In the genomic region with DNA sequence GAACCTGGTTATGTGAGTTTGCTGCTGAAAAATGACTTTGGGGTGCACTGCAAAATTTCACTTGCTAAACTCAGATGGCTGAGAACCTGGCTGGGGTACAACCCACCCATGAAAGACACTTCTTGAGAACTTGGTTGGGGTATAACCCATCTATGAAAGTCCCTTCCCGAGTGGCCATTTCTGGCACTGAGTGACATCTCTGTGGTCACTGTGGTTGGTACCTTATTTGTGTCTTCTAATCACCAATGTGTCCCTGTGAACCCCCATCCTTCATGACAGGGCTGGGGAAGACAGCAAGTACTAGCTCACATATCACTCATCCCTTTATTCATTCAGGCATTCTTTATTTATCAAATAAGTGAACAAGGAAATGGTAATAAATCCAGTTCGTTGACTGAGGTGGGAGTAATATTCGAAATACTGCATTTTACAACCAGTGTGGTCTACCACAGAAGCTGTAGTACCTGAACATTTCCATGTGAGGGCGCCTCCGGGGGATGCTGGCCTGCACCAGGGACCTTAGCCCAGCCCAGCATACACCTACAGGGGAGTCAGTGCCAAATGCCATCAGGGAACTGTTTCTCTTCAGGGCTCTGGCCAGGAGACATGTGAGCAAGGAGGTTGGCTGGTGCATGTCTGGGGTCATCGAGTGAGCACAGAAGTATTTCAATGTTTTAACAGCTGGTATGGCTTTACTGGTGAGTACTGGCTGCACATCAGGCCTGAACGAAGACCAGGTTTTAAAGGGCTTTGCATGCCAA, we compare ENCODE assay signal across 9 cellular contexts.
A peak's percentile ranks its signal among the peaks of the same experiment; 100 is the strongest.
DNase-seq lines count a peak whose midpoint lies in the region; ATAC-seq and TF ChIP-seq lines count a peak whose summit lies in the region.
"Had no signal": no experiment of that assay in that cellular context is flagged by ENCODE, and none has a peak within 500 bp of the region (broad histone marks: within the 10 kb centered on the region; RNA-seq: fewer than 3 reads in every experiment).

No MANE protein-coding gene starts in this region.

- no peaks in the 10 kb centered on the region for H3K9me3 ChIP-seq in IMR-90 (ENCODE audit: control insufficient read depth, insufficient read depth, low read length)

- no peak overlapping the region for H3K4me3 ChIP-seq in IMR-90 (ENCODE audit: insufficient read depth, low read depth, low read length)
- no peak overlapping the region for H3K4me3 ChIP-seq in brain microvascular endothelial cell (ENCODE audit: low read depth, low read length)
- H3K4me3 ChIP-seq in retinal pigment epithelial cell (ENCODE audit: low read length), result no peak overlapping the region
- H3K4me3 ChIP-seq: BLaER1 treated with 17β-estradiol and CSF1 and Interleukin-3, amounts not matched to agents 10 nM and 100 nM had no signal

- BruUV-seq in IMR-90 (replicated peaks; lab: Mats Ljungman, UMichigan), result no TSS peak

- no peak overlapping the region for H2BK5ac ChIP-seq in IMR-90 (ENCODE audit: low read depth, low read length, poor library complexity, severe bottlenecking)

- no peaks in the 10 kb centered on the region for H3K9me1 ChIP-seq in IMR-90 (ENCODE audit: insufficient read depth, low read length)

- H3K27ac ChIP-seq in IMR-90 (ENCODE audit: insufficient read depth, low read length) (no peak overlapping the region), brain microvascular endothelial cell (no peak overlapping the region)
- H3K27ac ChIP-seq: BLaER1 treated with 17β-estradiol and CSF1 and Interleukin-3, amounts not matched to agents 10 nM and 100 nM had no signal

- no peaks in the 10 kb centered on the region for H4K20me1 ChIP-seq in IMR-90 (ENCODE audit: insufficient read depth, low read length)
- H4K20me1 ChIP-seq: BLaER1 treated with 17β-estradiol and CSF1 and Interleukin-3, amounts not matched to agents 10 nM and 100 nM had no signal

- no peak overlapping the region for H3K9ac ChIP-seq in IMR-90 (ENCODE audit: low read depth, low read length)
- H3K9ac ChIP-seq: BLaER1 treated with 17β-estradiol and CSF1 and Interleukin-3, amounts not matched to agents 10 nM and 100 nM had no signal

- CTCF ChIA-PET in IMR-90 (lab: Yijun Ruan, JAX), result no interaction called here

- H2BK120ac ChIP-seq in IMR-90 (ENCODE audit: low read depth, low read length), result no peak overlapping the region

- no peak overlapping the region for H3K23ac ChIP-seq in IMR-90 (ENCODE audit: low read depth, low read length)

- TF ChIP-seq CTCF in IMR-90 (conservative IDR thresholded peaks at IDR 0.05; ENCODE audit: low read depth, low read length) (0 out of 2 replicates have a peak, but pooled peaks have one; percentile 19), brain microvascular endothelial cell (IDR thresholded peaks at IDR 0.05; ENCODE audit: low read depth, low read length, missing control alignments) (peak; percentile 51), retinal pigment epithelial cell (conservative IDR thresholded peaks at IDR 0.05; ENCODE audit: low read depth, low read length) (peak; percentile 57)

- in situ Hi-C loops in IMR-90 (cut with MboI; ENCODE audit: low sequenced_read_pairs), result no loop called here
- in situ Hi-C loops in brain microvascular endothelial cell (cut with HindIII; ENCODE audit: low pct_ligation_motif_present, low sequenced_read_pairs), result no loop called here

- intact Hi-C loops in IMR-90 (cut with micrococcal nuclease), result no loop called here

- POLR2A ChIA-PET in IMR-90 (lab: Charles Lee; ENCODE audit: unreplicated experiment), result no interaction called here

- no peak for ATAC-seq in IMR-90 (ENCODE audit: low read depth)
- ATAC-seq in GM18858 (IDR thresholded peaks at IDR 0.05; ENCODE audit: unreplicated experiment), result no peak

- H3K36me3 ChIP-seq in IMR-90 (ENCODE audit: control insufficient read depth, insufficient read depth, low read length) (no peaks in the 10 kb centered on the region), brain microvascular endothelial cell (replicated peaks) (no peaks in the 10 kb centered on the region)
- H3K36me3 ChIP-seq: BLaER1 treated with 17β-estradiol and CSF1 and Interleukin-3, amounts not matched to agents 10 nM and 100 nM had no signal

- H3K4me2 ChIP-seq in IMR-90 (ENCODE audit: low read depth, low read length), result no peak overlapping the region
- H3K4me2 ChIP-seq: BLaER1 treated with 17β-estradiol and CSF1 and Interleukin-3, amounts not matched to agents 10 nM and 100 nM had no signal

- no peak overlapping the region for H4K8ac ChIP-seq in IMR-90 (ENCODE audit: low read depth in 2 of 2, low read length in 2 of 2)

- H3K4me1 ChIP-seq in IMR-90 (ENCODE audit: control insufficient read depth, insufficient read depth, low read length), result no peaks in the 10 kb centered on the region
- H3K4me1 ChIP-seq: BLaER1 treated with 17β-estradiol and CSF1 and Interleukin-3, amounts not matched to agents 10 nM and 100 nM had no signal

- no peak overlapping the region for H3K4ac ChIP-seq in IMR-90 (ENCODE audit: low read depth, low read length)

- H2AK9ac ChIP-seq in IMR-90 (replicated peaks; ENCODE audit: low read depth, low read length, poor library complexity), result no peak overlapping the region

- no peak overlapping the region for H2AFZ ChIP-seq in IMR-90 (replicated peaks; ENCODE audit: low read length, poor library complexity)

- H3K56ac ChIP-seq in IMR-90 (ENCODE audit: extremely low read depth, insufficient read depth, low read length), result no peak overlapping the region

- 33% methylated on average over 4 of the region's 7 CpGs; no CpG with 5 or more reads in 1 of the 2 experiments for WGBS in IMR-90 (ENCODE audit: extremely low coverage in 2 of 2, insufficient read length in 1 of 2), 2 experiments

- no peak overlapping the region for H3K14ac ChIP-seq in IMR-90 (replicated peaks; ENCODE audit: low read depth, low read length)

- dilution Hi-C loops in IMR-90 (cut with HindIII; ENCODE audit: low sequenced_read_pairs, unreplicated experiment), result no loop called here

- TF ChIP-seq POLR2A in IMR-90 (IDR thresholded peaks at IDR 0.05; ENCODE audit: low read depth, low read length), result no peak

- no peaks in the 10 kb centered on the region for H3K79me1 ChIP-seq in IMR-90 (ENCODE audit: low read depth in 1 of 2, low read length in 2 of 2)

- H4K91ac ChIP-seq in IMR-90 (ENCODE audit: insufficient read depth, low read depth, low read length), result no peak overlapping the region

- H2BK15ac ChIP-seq in IMR-90 (ENCODE audit: low read depth, low read length), result no peak overlapping the region

- H3K27me3 ChIP-seq in IMR-90 (ENCODE audit: control insufficient read depth, insufficient read depth, low read length), result peaks cover 52% of the 10 kb centered on the region
- H3K27me3 ChIP-seq in brain microvascular endothelial cell (replicated peaks), result no peaks in the 10 kb centered on the region
- H3K27me3 ChIP-seq: BLaER1 treated with 17β-estradiol and CSF1 and Interleukin-3, amounts not matched to agents 10 nM and 100 nM had no signal

- H4K5ac ChIP-seq in IMR-90 (ENCODE audit: low read depth, low read length), result no peak overlapping the region

- H2BK20ac ChIP-seq in IMR-90 (ENCODE audit: low read depth, low read length), result no peak overlapping the region

- DNase-seq in NCI-H526 (lab: John Stamatoyannopoulos, UW), result peak; percentile 27 to 48
- DNase-seq in NCI-H526 treated with DMSO at 0.1 percent for 48 hours (lab: John Stamatoyannopoulos, UW), result no peak
- DNase-seq in IMR-90, result no peak
- no peak for DNase-seq in brain microvascular endothelial cell
- DNase-seq in retinal pigment epithelial cell (ENCODE audit: low read depth), result no peak
- DNase-seq in effector CD4-positive, alpha-beta T cell, result no peak
- no peak for DNase-seq in kidney glomerular epithelial cell (lab: John Stamatoyannopoulos, UW)

- TF ChIP-seq RAD21 in IMR-90 (IDR thresholded peaks at IDR 0.05; ENCODE audit: low read length), result peak; percentile 16; the same call in 1 of the 2 replicates

- H2AK5ac ChIP-seq in IMR-90 (ENCODE audit: low read depth, low read length), result no peak overlapping the region

- no peak overlapping the region for H3K18ac ChIP-seq in IMR-90 (ENCODE audit: low read depth, low read length)

TF ChIP-seq in IMR-90, 13 proteins besides CTCF, POLR2A, EP300 and RAD21:
- TF ChIP-seq SMC3 (IDR thresholded peaks at IDR 0.05; ENCODE audit: low read depth, low read length), result 0 out of 2 replicates have a peak, but pooled peaks have one; percentile 9
- no peak for TF ChIP-seq RCOR1 (IDR thresholded peaks at IDR 0.05; ENCODE audit: insufficient replicate concordance, low read length)

Comparison
In these comparisons a context has a peak if more than half of its experiments do, and no peak if none do; other contexts are left out.
1. DNase-seq: peak in NCI-H526 (2 of 2); none in NCI-H526 treated with DMSO at 0.1 percent for 48 hours (single experiment), IMR-90 (single experiment), brain microvascular endothelial cell (single experiment), retinal pigment epithelial cell (single experiment), effector CD4-positive, alpha-beta T cell (single experiment) and kidney glomerular epithelial cell (single experiment).
2. Peak in every context shown above with its lines, with median percentiles within 50 percentile points of each other: CTCF ChIP-seq.